In genomic region chr22:22650398-22650797, GRCh38 we compare ENCODE assay signal across 3 cellular contexts. TPM values are rescaled to one million over a fixed set of nuclear protein-coding genes. Genes with fewer than 3 reads are reported as not detected.
"Had no signal": no experiment of that assay in that cellular context is flagged by ENCODE, and none has a peak within 500 bp of the region (broad histone marks: within the 10 kb centered on the region; RNA-seq: fewer than 3 reads in every experiment).

No MANE protein-coding gene starts in this region.

RNA-seq across cellular contexts. Expression of gene GGTLC2, which starts 6.0 kb away (rescaled TPM):
- total RNA-seq: LHCN-M2, M059J, MCF 10A had no signal
